In genomic region chr5:159642379-159642778, GRCh38 we compare ENCODE assay signal across 1 cellular context.
TF ChIP-seq lines count a peak whose summit lies in the region.

No MANE protein-coding gene starts in this region.

TF ChIP-seq in SK-N-SH, 30 proteins besides CTCF, POLR2A, EP300 and RAD21 (continued from another document):
- TF ChIP-seq, protein P1, sequence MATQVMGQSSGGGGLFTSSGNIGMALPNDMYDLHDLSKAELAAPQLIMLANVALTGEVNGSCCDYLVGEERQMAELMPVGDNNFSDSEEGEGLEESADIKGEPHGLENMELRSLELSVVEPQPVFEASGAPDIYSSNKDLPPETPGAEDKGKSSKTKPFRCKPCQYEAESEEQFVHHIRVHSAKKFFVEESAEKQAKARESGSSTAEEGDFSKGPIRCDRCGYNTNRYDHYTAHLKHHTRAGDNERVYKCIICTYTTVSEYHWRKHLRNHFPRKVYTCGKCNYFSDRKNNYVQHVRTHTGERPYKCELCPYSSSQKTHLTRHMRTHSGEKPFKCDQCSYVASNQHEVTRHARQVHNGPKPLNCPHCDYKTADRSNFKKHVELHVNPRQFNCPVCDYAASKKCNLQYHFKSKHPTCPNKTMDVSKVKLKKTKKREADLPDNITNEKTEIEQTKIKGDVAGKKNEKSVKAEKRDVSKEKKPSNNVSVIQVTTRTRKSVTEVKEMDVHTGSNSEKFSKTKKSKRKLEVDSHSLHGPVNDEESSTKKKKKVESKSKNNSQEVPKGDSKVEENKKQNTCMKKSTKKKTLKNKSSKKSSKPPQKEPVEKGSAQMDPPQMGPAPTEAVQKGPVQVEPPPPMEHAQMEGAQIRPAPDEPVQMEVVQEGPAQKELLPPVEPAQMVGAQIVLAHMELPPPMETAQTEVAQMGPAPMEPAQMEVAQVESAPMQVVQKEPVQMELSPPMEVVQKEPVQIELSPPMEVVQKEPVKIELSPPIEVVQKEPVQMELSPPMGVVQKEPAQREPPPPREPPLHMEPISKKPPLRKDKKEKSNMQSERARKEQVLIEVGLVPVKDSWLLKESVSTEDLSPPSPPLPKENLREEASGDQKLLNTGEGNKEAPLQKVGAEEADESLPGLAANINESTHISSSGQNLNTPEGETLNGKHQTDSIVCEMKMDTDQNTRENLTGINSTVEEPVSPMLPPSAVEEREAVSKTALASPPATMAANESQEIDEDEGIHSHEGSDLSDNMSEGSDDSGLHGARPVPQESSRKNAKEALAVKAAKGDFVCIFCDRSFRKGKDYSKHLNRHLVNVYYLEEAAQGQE (IDR thresholded peaks at IDR 0.05; ENCODE audit: low read depth, low read length) = no peak
- TF ChIP-seq USF1 (IDR thresholded peaks at IDR 0.05; ENCODE audit: borderline replicate concordance, low read depth) = no peak
- TF ChIP-seq PBX3 (IDR thresholded peaks at IDR 0.05) = no peak
- no peak for TF ChIP-seq NRF1 (IDR thresholded peaks at IDR 0.05; ENCODE audit: low read depth, low read length)
- no peak for TF ChIP-seq GATA2 (CRISPR knock-in tag; IDR thresholded peaks at IDR 0.05)
- no peak for TF ChIP-seq RFX5 (IDR thresholded peaks at IDR 0.05; ENCODE audit: low read length)
